12 cellular contexts compared by ENCODE assay signal in genomic region chr7:43727494-43727893, GRCh38. TPM values are rescaled to one million over a fixed set of nuclear protein-coding genes. Genes with fewer than 3 reads are reported as not detected.
DNase-seq lines count a peak whose midpoint lies in the region; ATAC-seq and TF ChIP-seq lines count a peak whose summit lies in the region.
"Had no signal": no experiment of that assay in that cellular context is flagged by ENCODE, and none has a peak within 500 bp of the region (broad histone marks: within the 10 kb centered on the region; RNA-seq: fewer than 3 reads in every experiment).

No MANE protein-coding gene starts in this region.

- H3K9ac ChIP-seq in endodermal cell (ENCODE audit: extremely low read depth, low read length, poor library complexity, severe bottlenecking), result no peak overlapping the region
- H3K9ac ChIP-seq: parathyroid adenoma had no signal

- peaks cover 37% of the 10 kb centered on the region for H3K4me1 Mint-ChIP-seq in activated naive CD4-positive, alpha-beta T cell treated with anti-CD3 and anti-CD28 coated beads, Interleukin-2, amount 10 ng/mL, durations not matched to agents 7 days and 5 days
- H3K4me1 Mint-ChIP-seq in endodermal cell, result peaks cover 13% of the 10 kb centered on the region
- peaks cover 20 to 50% of the 10 kb centered on the region in 2 donors for H3K4me1 Mint-ChIP-seq in stimulated activated naive B cell treated with anti-CD40 and anti-IgM and Interleukin-4, amounts not matched to agents 10 μg/mL and 1 μg/mL and 100 μg/mL, for 72 hours

- H3K4me3 ChIP-seq in endodermal cell (ENCODE audit: low read length), result peak overlapping the region; percentile 0

- no peaks in the 10 kb centered on the region for H3K9me3 ChIP-seq in endodermal cell (ENCODE audit: control insufficient read depth, low read length)
- H3K9me3 ChIP-seq: heart right ventricle had no signal

- no peaks in the 10 kb centered on the region for H3K27me3 ChIP-seq in endodermal cell (ENCODE audit: control insufficient read depth, insufficient read depth, low read length, poor library complexity, severe bottlenecking)
- H3K27me3 ChIP-seq: heart right ventricle had no signal

- H3K36me3 ChIP-seq in endodermal cell (ENCODE audit: control insufficient read depth, insufficient read depth, low read length), result peaks cover 5% of the 10 kb centered on the region
- H3K36me3 ChIP-seq: heart right ventricle had no signal

- no peak for TF ChIP-seq CTCF in endodermal cell (conservative IDR thresholded peaks at IDR 0.05)

- 100% methylated on average over 1 of the region's 1 CpG; no CpG with 5 or more reads in 1 of the 2 experiments for WGBS in endodermal cell (ENCODE audit: insufficient coverage in 1 of 2, insufficient read length in 1 of 2), 2 experiments

- no peak for DNase-seq in activated naive CD4-positive, alpha-beta T cell treated with anti-CD3 and anti-CD28 coated beads, Interleukin-2, amount 10 ng/mL, durations not matched to agents 7 days and 5 days
- no peak for DNase-seq in activated naive CD4-positive, alpha-beta T cell treated with anti-CD3 and anti-CD28 coated beads, Interleukin-2, amount 50 U/mL, for 16 hours
- DNase-seq in SK-MEL-5 (ENCODE audit: low read depth, low spot score) (peak; percentile 38), endodermal cell (no peak), pons (ENCODE audit: low spot score) (no peak), NOMO-1 treated with DMSO at 0.1 percent for 48 hours (lab: John Stamatoyannopoulos, UW; ENCODE audit: unreplicated experiment) (no peak), retina (no peak)
- DNase-seq in stimulated activated naive B cell treated with anti-CD40 and anti-IgM and Interleukin-4, amounts not matched to agents 10 μg/mL and 1 μg/mL and 100 μg/mL, for 72 hours, result no peak
- DNase-seq: AML-193, heart right ventricle, NCI-H2107 had no signal

- H3K9me3 Mint-ChIP-seq in activated naive CD4-positive, alpha-beta T cell treated with anti-CD3 and anti-CD28 coated beads, Interleukin-2, amount 10 ng/mL, durations not matched to agents 7 days and 5 days, result no peaks in the 10 kb centered on the region
- H3K9me3 Mint-ChIP-seq in endodermal cell, result no peaks in the 10 kb centered on the region
- no peaks in the 10 kb centered on the region for H3K9me3 Mint-ChIP-seq in stimulated activated naive B cell treated with anti-CD40 and anti-IgM and Interleukin-4, amounts not matched to agents 10 μg/mL and 1 μg/mL and 100 μg/mL, for 72 hours

- peaks cover 11% of the 10 kb centered on the region for H3K36me3 Mint-ChIP-seq in activated naive CD4-positive, alpha-beta T cell treated with anti-CD3 and anti-CD28 coated beads, Interleukin-2, amount 10 ng/mL, durations not matched to agents 7 days and 5 days
- H3K36me3 Mint-ChIP-seq in endodermal cell (ENCODE audit: low read depth), result peaks cover 16% of the 10 kb centered on the region
- peaks cover 3 to 20% of the 10 kb centered on the region in 2 donors for H3K36me3 Mint-ChIP-seq in stimulated activated naive B cell treated with anti-CD40 and anti-IgM and Interleukin-4, amounts not matched to agents 10 μg/mL and 1 μg/mL and 100 μg/mL, for 72 hours

- no peak overlapping the region for H3K27ac ChIP-seq in endodermal cell (ENCODE audit: low read depth, low read length)
- H3K27ac ChIP-seq: heart right ventricle, parathyroid adenoma had no signal

- H3K27me3 Mint-ChIP-seq in activated naive CD4-positive, alpha-beta T cell treated with anti-CD3 and anti-CD28 coated beads, Interleukin-2, amount 10 ng/mL, durations not matched to agents 7 days and 5 days, result peaks cover 10% of the 10 kb centered on the region
- H3K27me3 Mint-ChIP-seq in endodermal cell (ENCODE audit: insufficient read depth), result peaks cover 2% of the 10 kb centered on the region
- no peaks in the 10 kb centered on the region for H3K27me3 Mint-ChIP-seq in stimulated activated naive B cell treated with anti-CD40 and anti-IgM and Interleukin-4, amounts not matched to agents 10 μg/mL and 1 μg/mL and 100 μg/mL, for 72 hours

- CTCF ChIA-PET in activated naive CD4-positive, alpha-beta T cell treated with anti-CD3 and anti-CD28 coated beads, Interleukin-2, amount 10 ng/mL, durations not matched to agents 7 days and 5 days (lab: Charles Lee), result interaction anchor here (1.4 kb wide), 1 partner anchor 145 kb away, joined by 6 read pairs; the partner anchor contains the start of gene STK17A

- in situ Hi-C loops in SK-MEL-5 (cut with HindIII; ENCODE audit: low pct_unique_long_range_greater_than_20kb, low sequenced_read_pairs), result no loop called here

- no peak overlapping the region for H3K27ac Mint-ChIP-seq in activated naive CD4-positive, alpha-beta T cell treated with anti-CD3 and anti-CD28 coated beads, Interleukin-2, amount 10 ng/mL, durations not matched to agents 7 days and 5 days
- H3K27ac Mint-ChIP-seq in endodermal cell, result no peak overlapping the region
- H3K27ac Mint-ChIP-seq in stimulated activated naive B cell treated with anti-CD40 and anti-IgM and Interleukin-4, amounts not matched to agents 10 μg/mL and 1 μg/mL and 100 μg/mL, for 72 hours, result no peak overlapping the region

- ATAC-seq in stimulated activated naive B cell treated with anti-CD40 and anti-IgM and Interleukin-4, amounts not matched to agents 10 μg/mL and 1 μg/mL and 100 μg/mL, for 72 hours (replicated peaks), result no peak
- ATAC-seq: heart right ventricle had no signal

- peak overlapping the region; percentile 58 for H3K4me3 Mint-ChIP-seq in activated naive CD4-positive, alpha-beta T cell treated with anti-CD3 and anti-CD28 coated beads, Interleukin-2, amount 10 ng/mL, durations not matched to agents 7 days and 5 days
- H3K4me3 Mint-ChIP-seq in endodermal cell, result peak overlapping the region; percentile 93
- H3K4me3 Mint-ChIP-seq in stimulated activated naive B cell treated with anti-CD40 and anti-IgM and Interleukin-4, amounts not matched to agents 10 μg/mL and 1 μg/mL and 100 μg/mL, for 72 hours, result peak overlapping the region; percentile 11 to 52

- H3K4me1 ChIP-seq in endodermal cell (ENCODE audit: control insufficient read depth, insufficient read depth, low read length), result no peaks in the 10 kb centered on the region
- H3K4me1 ChIP-seq: parathyroid adenoma had no signal

RNA-seq across cellular contexts. Expression of gene COA1, which starts 1.8 kb away (rescaled TPM):
- 79.6 and 80.1 TPM in 2 replicates for total RNA-seq in SK-MEL-5 (2014; rRNA removed; shearing (Covaris generic))
- 95.3 and 96.0 TPM in 2 replicates for polyA plus RNA-seq in SK-MEL-5 (2015; cell fraction: cytosol; rRNA removed)
- polyA plus RNA-seq in SK-MEL-5 (2015; cell fraction: nucleus; rRNA removed), result 159 and 167 TPM in 2 replicates
- total RNA-seq in endodermal cell, result 100 to 1,000 TPM; 104 to 144 TPM
- polyA plus RNA-seq in endodermal cell (2013, experiment 1 of 2), result 115 TPM
- polyA plus RNA-seq in endodermal cell (2013, experiment 2 of 2), result 119 TPM

RNA-seq across cellular contexts. Expression of gene BLVRA, which starts 31.0 kb away (rescaled TPM):
- 32.8 and 34.9 TPM in 2 replicates for total RNA-seq in SK-MEL-5 (2014; rRNA removed; shearing (Covaris generic))
- 42.0 and 55.9 TPM in 2 replicates for polyA plus RNA-seq in SK-MEL-5 (2015; cell fraction: cytosol; rRNA removed)
- polyA plus RNA-seq in SK-MEL-5 (2015; cell fraction: nucleus; rRNA removed), result 9.6 and 12.3 TPM in 2 replicates
- total RNA-seq in endodermal cell, result 10 to 100 TPM; 32.0 to 41.2 TPM
- polyA plus RNA-seq in endodermal cell (2013, experiment 1 of 2), result 14.1 TPM
- 11.2 TPM for polyA plus RNA-seq in endodermal cell (2013, experiment 2 of 2)

Comparison
In these comparisons a context has a peak if more than half of its experiments do, and no peak if none do; other contexts are left out.
1. H3K4me3 Mint-ChIP-seq: peak in every context shown above with its lines; median percentile 93 in endodermal cell; 58 in activated naive CD4-positive, alpha-beta T cell treated with anti-CD3 and anti-CD28 coated beads, Interleukin-2, amount 10 ng/mL, durations not matched to agents 7 days and 5 days; 32 in stimulated activated naive B cell treated with anti-CD40 and anti-IgM and Interleukin-4, amounts not matched to agents 10 μg/mL and 1 μg/mL and 100 μg/mL, for 72 hours.